Comparison of ENCODE assay signal across 8 cellular contexts in genomic region chr1:84506002-84506728, GRCh38. TPM values are rescaled to one million over a fixed set of nuclear protein-coding genes. Genes with fewer than 3 reads are reported as not detected.
A peak's percentile ranks its signal among the peaks of the same experiment; 100 is the strongest.
DNase-seq lines count a peak whose midpoint lies in the region; ATAC-seq and TF ChIP-seq lines count a peak whose summit lies in the region.

Gene GNG5, minus strand, starts transcription at chr1:84506581. Its CDS starts 490 bp downstream, at chr1:84506091.
Gene SPATA1, plus strand, starts transcription at chr1:84506386. Its CDS starts 9,974 bp downstream, at chr1:84516360.

- peaks cover 60% of the 10 kb centered on the region for H3K79me2 ChIP-seq in DND-41 (ENCODE audit: insufficient read depth, low read length)
- peaks cover 45% of the 10 kb centered on the region for H3K79me2 ChIP-seq in fibroblast of lung (ENCODE audit: control insufficient read depth, insufficient read depth, low read length)

- H3K4me3 ChIP-seq in DND-41 (ENCODE audit: low read depth in 1 of 2, low read length in 2 of 2) (peak within 1 kb of the TSS; percentile 48 to 69), Peyer's patch (peak within 1 kb of the TSS; percentile 66 to 78 (median 76)), fibroblast of lung (replicated peaks in 1 of 4; ENCODE audit: control extremely low read depth in 1 of 4, insufficient read depth in 1 of 4, low read depth in 3 of 4, low read length in 4 of 4) (peak within 1 kb of the TSS; percentile 86 to 96 (median 90))
- H3K4me3 ChIP-seq in naive thymus-derived CD4-positive, alpha-beta T cell (ENCODE audit: low read length), result peak within 1 kb of the TSS; percentile 94

- H3K36me3 ChIP-seq in DND-41 (ENCODE audit: insufficient read depth, low read length), result peaks cover 18% of the 10 kb centered on the region
- peaks cover 25% of the 10 kb centered on the region for H3K36me3 ChIP-seq in KOPT-K1 (ENCODE audit: insufficient read depth, low read length)
- no peaks in the 10 kb centered on the region for H3K36me3 ChIP-seq in Peyer's patch
- H3K36me3 ChIP-seq in fibroblast of lung (ENCODE audit: control insufficient read depth, insufficient read depth, low read length), result no peaks in the 10 kb centered on the region
- no peaks in the 10 kb centered on the region for H3K36me3 ChIP-seq in naive thymus-derived CD4-positive, alpha-beta T cell (ENCODE audit: control insufficient read depth in 2 of 3, insufficient read depth in 3 of 3, low read length in 3 of 3)

- POLR2A ChIA-PET in naive thymus-derived CD4-positive, alpha-beta T cell (lab: Charles Lee), result interaction anchor here (0.7 to 5.6 kb wide), 13 partner anchors 9 to 439 kb away, joined by 3 to 60 read pairs (median 4); partner anchors contain the start of genes CTBS, PRKACB and RPF1

- peak; percentile 98 for DNase-seq in DND-41
- DNase-seq in Peyer's patch, result peak; percentile 98 to 99 (median 99)
- DNase-seq in activated T-helper 1 cell treated with anti-CD3 and anti-CD28 coated beads, Interleukin-12 subunit alpha, Interleukin-12 subunit beta, Interleukin-2, Interleukin-4 antibody, amounts not matched to agents 30 ng/mL and 10 ng/mL and 1 ng/mL, durations not matched to agents 14 hours and 24 hours and 36 hours (ENCODE audit: low spot score), result peak; percentile 96
- peak; percentile 93 to 97 for DNase-seq in fibroblast of lung (ENCODE audit: low read depth in 2 of 2)
- DNase-seq in naive thymus-derived CD4-positive, alpha-beta T cell, result peak; percentile 94 to 98 (median 96)

- peaks cover 38% of the 10 kb centered on the region for H4K20me1 ChIP-seq in DND-41 (ENCODE audit: insufficient read depth, low read length)
- H4K20me1 ChIP-seq in fibroblast of lung (ENCODE audit: control insufficient read depth, extremely low read depth, insufficient read depth, low read length), result no peaks in the 10 kb centered on the region

- H3K4me2 ChIP-seq in DND-41 (ENCODE audit: insufficient read depth, low read length) (peak within 1 kb of the TSS; percentile 82), fibroblast of lung (ENCODE audit: extremely low read depth, insufficient read depth, low read length) (peak within 1 kb of the TSS; percentile 83)

- peak; percentile 88 for ATAC-seq in DND-41 (ENCODE audit: insufficient read depth, low read depth)
- peak; percentile 80 for ATAC-seq in GM21825 (IDR thresholded peaks at IDR 0.05; ENCODE audit: unreplicated experiment)
- ATAC-seq in naive thymus-derived CD4-positive, alpha-beta T cell, result peak; percentile 95
- peak; percentile 96 for ATAC-seq in stimulated activated memory B cell treated with anti-CD40 and anti-IgM and Interleukin-4, amounts not matched to agents 10 μg/mL and 1 μg/mL and 100 μg/mL, for 72 hours

- H3K9me3 ChIP-seq in DND-41 (ENCODE audit: insufficient read depth, low read length, severe bottlenecking), result no peaks in the 10 kb centered on the region
- H3K9me3 ChIP-seq in KOPT-K1 (ENCODE audit: insufficient read depth, low read length, poor library complexity, severe bottlenecking), result peaks cover 7% of the 10 kb centered on the region
- H3K9me3 ChIP-seq in Peyer's patch, result no peaks in the 10 kb centered on the region
- no peaks in the 10 kb centered on the region for H3K9me3 ChIP-seq in fibroblast of lung (ENCODE audit: control insufficient read depth, insufficient read depth, low read depth, low read length)
- H3K9me3 ChIP-seq in naive thymus-derived CD4-positive, alpha-beta T cell (ENCODE audit: control insufficient read depth in 2 of 3, low read length in 3 of 3), result no peaks in the 10 kb centered on the region

- H3K4me3 Mint-ChIP-seq in activated T-helper 1 cell treated with anti-CD3 and anti-CD28 coated beads, Interleukin-12 subunit alpha, Interleukin-12 subunit beta, Interleukin-2, Interleukin-4 antibody, amounts not matched to agents 30 ng/mL and 10 ng/mL and 1 ng/mL, durations not matched to agents 14 hours and 24 hours and 36 hours, result peak within 1 kb of the TSS; percentile 98
- H3K4me3 Mint-ChIP-seq in naive thymus-derived CD4-positive, alpha-beta T cell, result peak within 1 kb of the TSS; percentile 94 to 100 (median 98)
- H3K4me3 Mint-ChIP-seq in stimulated activated memory B cell treated with anti-CD40 and anti-IgM and Interleukin-4, amounts not matched to agents 10 μg/mL and 1 μg/mL and 100 μg/mL, for 72 hours, result peak within 1 kb of the TSS; percentile 92

- TF ChIP-seq POLR2A in Peyer's patch (IDR thresholded peaks at IDR 0.05), result peak; percentile 79 to 87

- TF ChIP-seq CTCF in DND-41 (IDR thresholded peaks at IDR 0.05; ENCODE audit: borderline replicate concordance, extremely low read depth, low read length, poor library complexity, severe bottlenecking), result no peak
- TF ChIP-seq CTCF in Peyer's patch (IDR thresholded peaks at IDR 0.05), result no peak
- TF ChIP-seq CTCF in fibroblast of lung (conservative IDR thresholded peaks at IDR 0.05 in 1 of 2, IDR thresholded peaks at IDR 0.05 in 1 of 2; ENCODE audit: low read depth in 1 of 2, low read length in 2 of 2), result no peak

- CTCF ChIA-PET in naive thymus-derived CD4-positive, alpha-beta T cell (lab: Charles Lee), result interaction anchor here (0.6 to 1.1 kb wide), 8 partner anchors 26 to 1393 kb away, joined by 3 to 4 read pairs (median 4); partner anchors contain the start of genes CTBS and PRKACB

- H3K27me3 ChIP-seq in DND-41 (ENCODE audit: insufficient read depth, low read length, poor library complexity) (no peaks in the 10 kb centered on the region), Peyer's patch (no peaks in the 10 kb centered on the region), fibroblast of lung (ENCODE audit: control insufficient read depth, insufficient read depth, low read length) (no peaks in the 10 kb centered on the region)
- no peaks in the 10 kb centered on the region for H3K27me3 ChIP-seq in naive thymus-derived CD4-positive, alpha-beta T cell (ENCODE audit: control insufficient read depth in 2 of 2, insufficient read depth in 2 of 2, low read length in 2 of 2)

- H3K9ac ChIP-seq in DND-41 (ENCODE audit: low read depth, low read length) (peak within 1 kb of the TSS; percentile 72), fibroblast of lung (ENCODE audit: insufficient read depth, low read length) (peak within 1 kb of the TSS; percentile 92)

- H3K9me3 Mint-ChIP-seq in activated T-helper 1 cell treated with anti-CD3 and anti-CD28 coated beads, Interleukin-12 subunit alpha, Interleukin-12 subunit beta, Interleukin-2, Interleukin-4 antibody, amounts not matched to agents 30 ng/mL and 10 ng/mL and 1 ng/mL, durations not matched to agents 14 hours and 24 hours and 36 hours, result peaks cover 8% of the 10 kb centered on the region
- H3K9me3 Mint-ChIP-seq in naive thymus-derived CD4-positive, alpha-beta T cell, result peaks cover 0 to 18% (median 0%) of the 10 kb centered on the region in 11 donors
- no peaks in the 10 kb centered on the region for H3K9me3 Mint-ChIP-seq in stimulated activated memory B cell treated with anti-CD40 and anti-IgM and Interleukin-4, amounts not matched to agents 10 μg/mL and 1 μg/mL and 100 μg/mL, for 72 hours

- H3K27ac ChIP-seq in DND-41 (ENCODE audit: low read length) (peak within 1 kb of the TSS; percentile 86), KOPT-K1 (ENCODE audit: low read depth, low read length, poor library complexity, severe bottlenecking) (peak within 1 kb of the TSS; percentile 78), Peyer's patch (peak within 1 kb of the TSS; percentile 92 to 97 (median 95)), fibroblast of lung (ENCODE audit: insufficient read depth, low read length) (peak within 1 kb of the TSS; percentile 94)
- H3K27ac ChIP-seq in naive thymus-derived CD4-positive, alpha-beta T cell (ENCODE audit: low read depth, low read length), result peak within 1 kb of the TSS; percentile 76

- intact Hi-C loops in activated T-helper 1 cell treated with anti-CD3 and anti-CD28 coated beads, Interleukin-12 subunit alpha, Interleukin-12 subunit beta, Interleukin-2, Interleukin-4 antibody, amounts not matched to agents 30 ng/mL and 10 ng/mL and 1 ng/mL, durations not matched to agents 14 hours and 24 hours and 36 hours (cut with micrococcal nuclease), result loop anchor here (1.0 to 10.0 kb wide), 12 partner anchors 27 to 792 kb away; partner anchors contain the start of genes RPF1, SAMD13 and SSX2IP
- intact Hi-C loops in naive thymus-derived CD4-positive, alpha-beta T cell (cut with micrococcal nuclease), result loop anchor here (1.0 to 10.0 kb wide), 22 partner anchors 15 to 771 kb away; partner anchors contain the start of genes BCL10 (in 2 of the 2), CTBS (in 2 of the 2), PRKACB (in 2 of the 2) and RPF1 (in 2 of the 2)

- peaks cover 49% of the 10 kb centered on the region for H3K4me1 ChIP-seq in DND-41 (ENCODE audit: insufficient read depth, low read length)
- peaks cover 0 to 36% (median 8%) of the 10 kb centered on the region in 4 donors for H3K4me1 ChIP-seq in Peyer's patch
- no peaks in the 10 kb centered on the region for H3K4me1 ChIP-seq in fibroblast of lung (ENCODE audit: control insufficient read depth, extremely low read depth, insufficient read depth, low read length)
- H3K4me1 ChIP-seq in naive thymus-derived CD4-positive, alpha-beta T cell (ENCODE audit: control insufficient read depth in 2 of 2, insufficient read depth in 2 of 2, low read length in 2 of 2), result peaks cover 15 to 27% of the 10 kb centered on the region in 2 donors

- no peaks in the 10 kb centered on the region for H3K27me3 Mint-ChIP-seq in activated T-helper 1 cell treated with anti-CD3 and anti-CD28 coated beads, Interleukin-12 subunit alpha, Interleukin-12 subunit beta, Interleukin-2, Interleukin-4 antibody, amounts not matched to agents 30 ng/mL and 10 ng/mL and 1 ng/mL, durations not matched to agents 14 hours and 24 hours and 36 hours (ENCODE audit: insufficient read depth)
- H3K27me3 Mint-ChIP-seq in naive thymus-derived CD4-positive, alpha-beta T cell, result peaks cover 0 to 2% (median 0%) of the 10 kb centered on the region in 5 donors
- H3K27me3 Mint-ChIP-seq in stimulated activated memory B cell treated with anti-CD40 and anti-IgM and Interleukin-4, amounts not matched to agents 10 μg/mL and 1 μg/mL and 100 μg/mL, for 72 hours, result no peaks in the 10 kb centered on the region

- H3K4me1 Mint-ChIP-seq in activated T-helper 1 cell treated with anti-CD3 and anti-CD28 coated beads, Interleukin-12 subunit alpha, Interleukin-12 subunit beta, Interleukin-2, Interleukin-4 antibody, amounts not matched to agents 30 ng/mL and 10 ng/mL and 1 ng/mL, durations not matched to agents 14 hours and 24 hours and 36 hours (ENCODE audit: low read depth), result peaks cover 38% of the 10 kb centered on the region
- peaks cover 18 to 54% (median 50%) of the 10 kb centered on the region in 7 donors for H3K4me1 Mint-ChIP-seq in naive thymus-derived CD4-positive, alpha-beta T cell
- peaks cover 31% of the 10 kb centered on the region for H3K4me1 Mint-ChIP-seq in stimulated activated memory B cell treated with anti-CD40 and anti-IgM and Interleukin-4, amounts not matched to agents 10 μg/mL and 1 μg/mL and 100 μg/mL, for 72 hours

- peak within 1 kb of the TSS; percentile 73 for H2AFZ ChIP-seq in DND-41 (ENCODE audit: low read depth, low read length)
- H2AFZ ChIP-seq in fibroblast of lung (ENCODE audit: low read length), result peak within 1 kb of the TSS; percentile 68

- H3K27ac Mint-ChIP-seq in activated T-helper 1 cell treated with anti-CD3 and anti-CD28 coated beads, Interleukin-12 subunit alpha, Interleukin-12 subunit beta, Interleukin-2, Interleukin-4 antibody, amounts not matched to agents 30 ng/mL and 10 ng/mL and 1 ng/mL, durations not matched to agents 14 hours and 24 hours and 36 hours, result peak within 1 kb of the TSS; percentile 98
- H3K27ac Mint-ChIP-seq in naive thymus-derived CD4-positive, alpha-beta T cell, result peak within 1 kb of the TSS; percentile 93 to 99 (median 96)
- peak within 1 kb of the TSS; percentile 93 for H3K27ac Mint-ChIP-seq in stimulated activated memory B cell treated with anti-CD40 and anti-IgM and Interleukin-4, amounts not matched to agents 10 μg/mL and 1 μg/mL and 100 μg/mL, for 72 hours

- H3K36me3 Mint-ChIP-seq in activated T-helper 1 cell treated with anti-CD3 and anti-CD28 coated beads, Interleukin-12 subunit alpha, Interleukin-12 subunit beta, Interleukin-2, Interleukin-4 antibody, amounts not matched to agents 30 ng/mL and 10 ng/mL and 1 ng/mL, durations not matched to agents 14 hours and 24 hours and 36 hours (ENCODE audit: low read depth), result peaks cover 25% of the 10 kb centered on the region
- peaks cover 3 to 26% (median 9%) of the 10 kb centered on the region in 5 donors for H3K36me3 Mint-ChIP-seq in naive thymus-derived CD4-positive, alpha-beta T cell
- H3K36me3 Mint-ChIP-seq in stimulated activated memory B cell treated with anti-CD40 and anti-IgM and Interleukin-4, amounts not matched to agents 10 μg/mL and 1 μg/mL and 100 μg/mL, for 72 hours, result peaks cover 6% of the 10 kb centered on the region

RNA-seq across cellular contexts. Expression of gene GNG5, which starts in this region (rescaled TPM):
- total RNA-seq in Peyer's patch (10 to 100 TPM; 19.0 to 99.1 (median 67.9) TPM), fibroblast of lung (9.5 and 13.7 TPM in 2 replicates)
- total RNA-seq in activated T-helper 1 cell treated with anti-CD3 and anti-CD28 coated beads, Interleukin-12 subunit alpha, Interleukin-12 subunit beta, Interleukin-2, Interleukin-4 antibody, amounts not matched to agents 30 ng/mL and 10 ng/mL and 1 ng/mL, durations not matched to agents 14 hours and 24 hours and 36 hours, result 107 and 110 TPM in 2 replicates
- 59.4 and 73.3 TPM in 2 replicates for polyA plus RNA-seq in fibroblast of lung
- polyA plus RNA-seq in fibroblast of lung (2012), result 207 and 262 TPM in 2 replicates
- polyA minus RNA-seq in fibroblast of lung (ENCODE audit: low replicate concordance), result 20.0 and 25.4 TPM in 2 replicates
- 10 to 100 TPM; 24.8 to 90.7 (median 28.9) TPM for total RNA-seq in naive thymus-derived CD4-positive, alpha-beta T cell
- 100 to 1,000 TPM; 175 to 250 TPM for polyA plus RNA-seq in naive thymus-derived CD4-positive, alpha-beta T cell

RNA-seq across cellular contexts. Expression of gene SPATA1, which starts in this region (rescaled TPM):
- total RNA-seq in Peyer's patch, result 1 to 10 TPM in 2 of 4 donors, under 1 TPM in 1, not detected in 1; 0.18 to 1.9 (median 1.1) TPM
- total RNA-seq in activated T-helper 1 cell treated with anti-CD3 and anti-CD28 coated beads, Interleukin-12 subunit alpha, Interleukin-12 subunit beta, Interleukin-2, Interleukin-4 antibody, amounts not matched to agents 30 ng/mL and 10 ng/mL and 1 ng/mL, durations not matched to agents 14 hours and 24 hours and 36 hours, result 1.2 and 1.3 TPM in 2 replicates
- total RNA-seq in fibroblast of lung, result 1.0 and 1.7 TPM in 2 replicates
- polyA plus RNA-seq in fibroblast of lung, result 0.54 and 0.96 TPM in 2 replicates
- polyA plus RNA-seq in fibroblast of lung (2012), result 0.66 and 0.98 TPM in 2 replicates
- not detected in 2 replicates for polyA minus RNA-seq in fibroblast of lung (ENCODE audit: low replicate concordance)
- total RNA-seq in naive thymus-derived CD4-positive, alpha-beta T cell, result 1 to 10 TPM in 4 of 5 experiments, not detected in 1; 1.7 to 3.6 (median 2.2) TPM
- polyA plus RNA-seq in naive thymus-derived CD4-positive, alpha-beta T cell, result not detected

Comparison
In these comparisons a context has a peak if more than half of its experiments do, and no peak if none do; other contexts are left out.
1. Peak in every context shown above with its lines: DNase-seq, ATAC-seq, H3K4me3 ChIP-seq and H3K27ac ChIP-seq.